In the genomic region with DNA sequence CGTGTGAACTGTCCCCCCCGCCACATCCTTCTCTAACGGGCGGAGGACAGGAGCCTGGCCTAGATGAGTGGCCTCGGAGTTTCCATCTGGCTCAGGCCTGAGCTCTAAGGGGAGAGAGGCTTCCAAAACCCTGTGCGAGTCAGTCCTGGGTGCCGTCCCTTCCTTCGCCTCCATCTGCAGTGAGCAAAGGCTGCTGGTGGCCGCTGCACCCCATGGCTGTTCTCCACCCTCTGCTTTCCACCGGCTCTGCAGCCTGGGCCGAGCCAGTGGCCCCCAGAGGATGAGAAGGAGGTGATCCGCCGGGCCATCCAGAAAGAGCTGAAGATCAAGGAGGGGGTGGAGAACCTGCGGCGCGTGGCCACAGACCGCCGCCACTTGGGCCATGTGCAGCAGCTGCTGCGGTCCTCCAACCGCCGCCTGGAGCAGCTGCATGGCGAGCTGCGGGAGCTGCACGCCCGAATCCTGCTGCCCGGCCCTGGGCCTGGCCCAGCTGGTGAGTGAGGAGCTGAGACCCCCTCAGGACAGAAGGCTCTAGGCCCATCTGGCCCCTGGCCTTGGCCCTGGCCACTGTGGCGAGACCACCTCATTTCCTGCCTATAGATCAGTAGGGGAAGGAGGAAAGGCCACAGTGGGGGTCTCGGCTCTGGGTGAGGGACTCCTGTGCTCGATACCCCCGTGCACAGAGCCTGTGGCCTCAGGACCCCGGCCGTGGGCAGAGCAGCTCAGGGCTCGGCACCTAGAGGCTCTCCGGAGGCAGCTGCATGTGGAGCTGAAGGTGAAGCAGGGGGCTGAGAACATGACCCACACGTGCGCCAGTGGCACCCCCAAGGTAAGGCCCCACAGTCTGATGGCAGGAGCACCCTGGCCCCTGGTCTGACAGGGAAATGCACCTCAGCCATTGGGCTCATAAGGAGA, we compare ENCODE assay signal across 23 cellular contexts. TPM values are rescaled to one million over a fixed set of nuclear protein-coding genes. Genes with fewer than 3 reads are reported as not detected.
A peak's percentile ranks its signal among the peaks of the same experiment; 100 is the strongest.
DNase-seq lines count a peak whose midpoint lies in the region; ATAC-seq and TF ChIP-seq lines count a peak whose summit lies in the region.
"Had no signal": no experiment of that assay in that cellular context is flagged by ENCODE, and none has a peak within 500 bp of the region (broad histone marks: within the 10 kb centered on the region; RNA-seq: fewer than 3 reads in every experiment).

No MANE protein-coding gene starts in this region.

- peak overlapping the region; percentile 4 for H3K4me3 Mint-ChIP-seq in natural killer cell
- H3K4me3 Mint-ChIP-seq in natural killer cell treated with Interleukin-12 subunit alpha and Interleukin-12 subunit beta and Interleukin-15 and Interleukin-18, amount 100 ng/mL, for 72 hours: no peak overlapping the region

- H3K79me2 ChIP-seq in PC-9 (ENCODE audit: low read depth): no peaks in the 10 kb centered on the region

- H3K4me3 ChIP-seq in lung (no peak overlapping the region), PC-9 (no peak overlapping the region)
- H3K4me3 ChIP-seq: ascending aorta, GM23248 had no signal

- no peaks in the 10 kb centered on the region for H3K9me3 Mint-ChIP-seq in natural killer cell
- no peaks in the 10 kb centered on the region for H3K9me3 Mint-ChIP-seq in natural killer cell treated with Interleukin-12 subunit alpha and Interleukin-12 subunit beta and Interleukin-15 and Interleukin-18, amount 100 ng/mL, for 72 hours

- H3F3A ChIP-seq in PC-9 (ENCODE audit: insufficient read depth, low read depth): peaks cover 9% of the 10 kb centered on the region; the same call in 1 of the 2 replicates

- H3K27ac Mint-ChIP-seq in natural killer cell: no peak overlapping the region
- H3K27ac Mint-ChIP-seq in natural killer cell treated with Interleukin-12 subunit alpha and Interleukin-12 subunit beta and Interleukin-15 and Interleukin-18, amount 100 ng/mL, for 72 hours: no peak overlapping the region

- no peak overlapping the region for H2AFZ ChIP-seq in PC-9
- H2AFZ ChIP-seq: GM23248 had no signal

- intact Hi-C loops in natural killer cell (cut with micrococcal nuclease) (no loop called here), cardiac septum (cut with DNase I) (no loop called here), PC-9 (cut with micrococcal nuclease; ENCODE audit: unreplicated experiment) (no loop called here)

- H3K36me3 Mint-ChIP-seq in natural killer cell: no peaks in the 10 kb centered on the region
- H3K36me3 Mint-ChIP-seq in natural killer cell treated with Interleukin-12 subunit alpha and Interleukin-12 subunit beta and Interleukin-15 and Interleukin-18, amount 100 ng/mL, for 72 hours: no peaks in the 10 kb centered on the region

- BruUV-seq in PC-9 (replicated peaks; lab: Mats Ljungman, UMichigan): no TSS peak

- H3K4me2 ChIP-seq in PC-9: no peak overlapping the region

- DNase-seq in natural killer cell (no peak), cardiac septum (ENCODE audit: low spot score) (peak; percentile 49), lung (ENCODE audit: low spot score) (no peak), HUDEP-2 (lab: John Stamatoyannopoulos, UW; ENCODE audit: unreplicated experiment in 76 of 76) (no peak), ureter (ENCODE audit: low spot score) (no peak), PC-9 (no peak)
- no peak for DNase-seq in natural killer cell treated with Interleukin-12 subunit alpha and Interleukin-12 subunit beta and Interleukin-15 and Interleukin-18, amount 100 ng/mL, for 72 hours (ENCODE audit: low spot score)
- DNase-seq: activated CD4-positive, alpha-beta T cell treated with anti-CD3 and anti-CD28 coated beads for 4 hours; activated CD8-positive, alpha-beta memory T cell treated with anti-CD3 and anti-CD28 coated beads for 24 hours; activated naive CD4-positive, alpha-beta T cell treated with Interleukin-2 at 50 U/mL for 16 hours; activated T-cell treated with anti-CD3 and anti-CD28 coated beads, Interleukin-2, amount 50 U/mL, for 1 hour; AML-193; caudate nucleus; GDM1; GM23248; NCI-H1048; NCI-H2029; NCI-H2227 treated with DMSO at 0.1 percent for 48 hours; stimulated activated CD4-positive, alpha-beta T cell treated with anti-CD3 and anti-CD28 coated beads, Interleukin-1b, Interleukin-23, amount 100 ng/mL, for 48 hours had no signal

- POLR2A ChIA-PET in PC-9 (lab: Charles Lee; ENCODE audit: unreplicated experiment): interaction anchor here (0.6 kb wide), 3 partner anchors 12 to 57 kb away, joined by 3 to 39 read pairs (median 4); partner anchors contain the start of gene ZDHHC12

- H3K9me3 ChIP-seq in lung (ENCODE audit: control insufficient read depth in 2 of 2, insufficient read depth in 1 of 2, low read length in 1 of 2): no peaks in the 10 kb centered on the region
- H3K9me3 ChIP-seq in PC-9 (ENCODE audit: insufficient read depth, low read depth): no peaks in the 10 kb centered on the region
- H3K9me3 ChIP-seq: ascending aorta had no signal

- no peaks in the 10 kb centered on the region for H4K20me1 ChIP-seq in PC-9 (ENCODE audit: insufficient read depth)

- WGBS in lung, 2 donors: 93 to 94% methylated on average over 36 of the region's 36 CpGs

- H3K4me1 ChIP-seq in lung (ENCODE audit: control insufficient read depth in 2 of 2, insufficient read depth in 2 of 2, low read length in 2 of 2) (peaks cover 0 to 5% of the 10 kb centered on the region in 2 donors), PC-9 (replicated peaks; ENCODE audit: insufficient read depth) (no peaks in the 10 kb centered on the region)

- CTCF ChIA-PET in PC-9 (lab: Charles Lee): interaction anchor here (0.5 kb wide), 1 partner anchor 335 kb away, joined by 3 read pairs; no protein-coding TSS in a partner anchor

- H3K27me3 ChIP-seq in lung (ENCODE audit: control insufficient read depth, insufficient read depth): no peaks in the 10 kb centered on the region
- no peaks in the 10 kb centered on the region for H3K27me3 ChIP-seq in PC-9 (ENCODE audit: insufficient read depth, low read depth)
- H3K27me3 ChIP-seq: ascending aorta, dorsolateral prefrontal cortex had no signal

- H3K27ac ChIP-seq in lung (ENCODE audit: low read depth in 1 of 2, low read length in 1 of 2) (peak overlapping the region; percentile 6 to 7), PC-9 (no peak overlapping the region)
- H3K27ac ChIP-seq: GM23248 had no signal

- no peaks in the 10 kb centered on the region for H3K27me3 Mint-ChIP-seq in natural killer cell (ENCODE audit: low read depth in 2 of 2)
- H3K27me3 Mint-ChIP-seq in natural killer cell treated with Interleukin-12 subunit alpha and Interleukin-12 subunit beta and Interleukin-15 and Interleukin-18, amount 100 ng/mL, for 72 hours: no peaks in the 10 kb centered on the region

- ATAC-seq in natural killer cell (no peak), lung (ENCODE audit: insufficient read depth, low FRiP score) (no peak), HG03520 (IDR thresholded peaks at IDR 0.05; ENCODE audit: unreplicated experiment) (no peak)
- ATAC-seq in natural killer cell treated with Interleukin-12 subunit alpha and Interleukin-12 subunit beta and Interleukin-15 and Interleukin-18, amount 100 ng/mL, for 72 hours: no peak
- ATAC-seq: SK-N-SH treated with all-trans-retinoic acid at 6 μM for 48 hours had no signal

- H3K9me2 ChIP-seq in PC-9 (ENCODE audit: insufficient read depth): no peaks in the 10 kb centered on the region

- peaks cover 5 to 13% of the 10 kb centered on the region in 2 donors for H3K4me1 Mint-ChIP-seq in natural killer cell
- H3K4me1 Mint-ChIP-seq in natural killer cell treated with Interleukin-12 subunit alpha and Interleukin-12 subunit beta and Interleukin-15 and Interleukin-18, amount 100 ng/mL, for 72 hours (ENCODE audit: low read depth in 2 of 2): peaks cover 5 to 15% of the 10 kb centered on the region in 2 donors

- TF ChIP-seq CTCF in natural killer cell (IDR thresholded peaks at IDR 0.05) (no peak), lung (IDR thresholded peaks at IDR 0.05; ENCODE audit: control extremely low read depth, extremely low read depth) (no peak), PC-9 (conservative IDR thresholded peaks at IDR 0.05) (no peak)

- H3K36me3 ChIP-seq in lung (ENCODE audit: control insufficient read depth in 2 of 2, insufficient read depth in 2 of 2, low read length in 2 of 2): peaks cover 0 to 3% of the 10 kb centered on the region in 2 donors
- H3K36me3 ChIP-seq in PC-9 (ENCODE audit: low read depth): no peaks in the 10 kb centered on the region
- H3K36me3 ChIP-seq: ascending aorta had no signal

RNA-seq across cellular contexts. Expression of gene PKN3, which starts 3.0 kb away (rescaled TPM):
- total RNA-seq in natural killer cell (1 to 10 TPM; 3.6 to 4.5 (median 3.9) TPM), cardiac septum (6.2 TPM), lung (10 to 100 TPM in 1 of 2 donors, 1 to 10 TPM in 1; 4.1 to 19.3 TPM), ureter (11.1 TPM), PC-9 (2021) (5.5 and 9.1 TPM in 2 replicates)
- 1 to 10 TPM; 7.0 to 8.0 TPM for total RNA-seq in natural killer cell treated with Interleukin-12 subunit alpha and Interleukin-12 subunit beta and Interleukin-15 and Interleukin-18, amount 100 ng/mL, for 72 hours
- polyA plus RNA-seq in lung: 10 to 100 TPM in 1 of 2 donors, 1 to 10 TPM in 1; 8.6 to 13.0 TPM

RNA-seq across cellular contexts. Expression of gene SET, which starts 16.3 kb away (rescaled TPM):
- 100 to 1,000 TPM; 331 to 341 (median 334) TPM for total RNA-seq in natural killer cell
- total RNA-seq in natural killer cell treated with Interleukin-12 subunit alpha and Interleukin-12 subunit beta and Interleukin-15 and Interleukin-18, amount 100 ng/mL, for 72 hours: 100 to 1,000 TPM; 495 to 800 TPM
- 212 TPM for total RNA-seq in cardiac septum
- total RNA-seq in lung: 100 to 1,000 TPM; 232 to 364 TPM
- polyA plus RNA-seq in lung: 100 to 1,000 TPM in 1 of 2 donors, 10 to 100 TPM in 1; 98.0 to 146 TPM
- 390 TPM for total RNA-seq in ureter
- 539 and 738 TPM in 2 replicates for total RNA-seq in PC-9 (2021)

RNA-seq across cellular contexts. Expression of gene ZDHHC12, which starts 18.6 kb away (rescaled TPM):
- total RNA-seq in natural killer cell (10 to 100 TPM; 26.1 to 37.1 (median 28.6) TPM), cardiac septum (7.4 TPM), lung (10 to 100 TPM; 22.6 to 49.5 TPM), ureter (26.3 TPM), PC-9 (2021) (102 and 133 TPM in 2 replicates)
- total RNA-seq in natural killer cell treated with Interleukin-12 subunit alpha and Interleukin-12 subunit beta and Interleukin-15 and Interleukin-18, amount 100 ng/mL, for 72 hours: 10 to 100 TPM; 56.3 to 72.3 TPM
- polyA plus RNA-seq in lung: 100 to 1,000 TPM in 1 of 2 donors, 10 to 100 TPM in 1; 77.4 to 103 TPM

RNA-seq across cellular contexts. Expression of gene DYNC2I2, which starts 48.7 kb away (rescaled TPM):
- total RNA-seq in natural killer cell (1 to 10 TPM; 5.2 to 6.3 (median 5.5) TPM), cardiac septum (29.6 TPM), lung (10 to 100 TPM; 32.5 to 84.8 TPM), ureter (36.1 TPM), PC-9 (2021) (225 and 263 TPM in 2 replicates)
- 10 to 100 TPM; 23.7 to 62.6 TPM for total RNA-seq in natural killer cell treated with Interleukin-12 subunit alpha and Interleukin-12 subunit beta and Interleukin-15 and Interleukin-18, amount 100 ng/mL, for 72 hours
- polyA plus RNA-seq in lung: 10 to 100 TPM; 47.2 to 84.7 TPM
